In genomic region chr11:73154178-73154577, GRCh38 we compare ENCODE assay signal across 8 cellular contexts. TPM values are rescaled to one million over a fixed set of nuclear protein-coding genes. Genes with fewer than 3 reads are reported as not detected.
DNase-seq lines count a peak whose midpoint lies in the region; ATAC-seq, FAIRE-seq and TF ChIP-seq lines count a peak whose summit lies in the region.

No MANE protein-coding gene starts in this region.

- H3K79me2 ChIP-seq in Karpas-422 (ENCODE audit: low read length) = peaks cover 7% of the 10 kb centered on the region; the same call in 1 of the 2 replicates

- H3K27me3 ChIP-seq in Karpas-422 (ENCODE audit: low read length) = no peaks in the 10 kb centered on the region

- peak overlapping the region; percentile 99 for H3K27ac ChIP-seq in Karpas-422 (ENCODE audit: low read length)

- H3K36me3 Mint-ChIP-seq in activated naive CD8-positive, alpha-beta T cell treated with anti-CD3 and anti-CD28 coated beads for 36 hours = no peaks in the 10 kb centered on the region
- peaks cover 2 to 15% of the 10 kb centered on the region in 2 donors for H3K36me3 Mint-ChIP-seq in stimulated activated naive B cell treated with anti-CD40 and anti-IgM and Interleukin-4, amounts not matched to agents 10 μg/mL and 1 μg/mL and 100 μg/mL, for 72 hours

- peaks cover 95% of the 10 kb centered on the region for H3K4me1 ChIP-seq in Karpas-422 (ENCODE audit: low read length)

- no peaks in the 10 kb centered on the region for H3K9me2 ChIP-seq in Karpas-422 (replicated peaks; ENCODE audit: insufficient read depth, low read length)

- peak overlapping the region; percentile 81 for H3K9ac ChIP-seq in Karpas-422 (ENCODE audit: low read length)

- peak overlapping the region; percentile 41; the same call in 1 of the 2 replicates for H3K4me3 ChIP-seq in Karpas-422 (ENCODE audit: low read length)

- no peak for TF ChIP-seq CTCF in D721Med (IDR thresholded peaks at IDR 0.05; ENCODE audit: insufficient read depth, missing control alignments)

- H3K9me3 ChIP-seq in Karpas-422 (ENCODE audit: low read length) = no peaks in the 10 kb centered on the region

- no peak for FAIRE-seq in D721Med (lab: Jason Lieb, UNC)

- no peak overlapping the region for H2AFZ ChIP-seq in Karpas-422 (ENCODE audit: low read length)

- H3K4me2 ChIP-seq in Karpas-422 (ENCODE audit: low read depth, low read length, poor library complexity, severe bottlenecking) = peak overlapping the region; percentile 70

- H3K4me1 Mint-ChIP-seq in activated naive CD8-positive, alpha-beta T cell treated with anti-CD3 and anti-CD28 coated beads for 36 hours = peaks cover 51% of the 10 kb centered on the region
- H3K4me1 Mint-ChIP-seq in stimulated activated naive B cell treated with anti-CD40 and anti-IgM and Interleukin-4, amounts not matched to agents 10 μg/mL and 1 μg/mL and 100 μg/mL, for 72 hours = peaks cover 78 to 98% of the 10 kb centered on the region in 2 donors

- ATAC-seq in GM18499 (IDR thresholded peaks at IDR 0.05; ENCODE audit: insufficient read depth, unreplicated experiment) (peak; percentile 36), GM21528 (IDR thresholded peaks at IDR 0.05; ENCODE audit: low FRiP score, unreplicated experiment) (peak; percentile 43)
- peak; percentile 33 to 38 for ATAC-seq in stimulated activated naive B cell treated with anti-CD40 and anti-IgM and Interleukin-4, amounts not matched to agents 10 μg/mL and 1 μg/mL and 100 μg/mL, for 72 hours (replicated peaks)

- no peaks in the 10 kb centered on the region for H4K20me1 ChIP-seq in Karpas-422 (ENCODE audit: insufficient read depth, low read depth, low read length)

- no peaks in the 10 kb centered on the region for H3K9me3 Mint-ChIP-seq in activated naive CD8-positive, alpha-beta T cell treated with anti-CD3 and anti-CD28 coated beads for 36 hours
- no peaks in the 10 kb centered on the region for H3K9me3 Mint-ChIP-seq in stimulated activated naive B cell treated with anti-CD40 and anti-IgM and Interleukin-4, amounts not matched to agents 10 μg/mL and 1 μg/mL and 100 μg/mL, for 72 hours

- H3K27me3 Mint-ChIP-seq in activated naive CD8-positive, alpha-beta T cell treated with anti-CD3 and anti-CD28 coated beads for 36 hours = no peaks in the 10 kb centered on the region
- no peaks in the 10 kb centered on the region for H3K27me3 Mint-ChIP-seq in stimulated activated naive B cell treated with anti-CD40 and anti-IgM and Interleukin-4, amounts not matched to agents 10 μg/mL and 1 μg/mL and 100 μg/mL, for 72 hours

- peak; percentile 91 for DNase-seq in Karpas-422
- peak; percentile 46 for DNase-seq in activated naive CD8-positive, alpha-beta T cell treated with anti-CD3 and anti-CD28 coated beads for 36 hours
- peak; percentile 53 for DNase-seq in stimulated activated naive B cell treated with anti-CD40 and anti-IgM and Interleukin-4, amounts not matched to agents 10 μg/mL and 1 μg/mL and 100 μg/mL, for 72 hours
- no peak for DNase-seq in NCI-H2227 (lab: John Stamatoyannopoulos, UW; ENCODE audit: unreplicated experiment)
- DNase-seq in NCI-H2196 (lab: John Stamatoyannopoulos, UW; ENCODE audit: unreplicated experiment) = no peak
- no peak for DNase-seq in D721Med (ENCODE audit: insufficient read length, low spot score)

- H3K27ac Mint-ChIP-seq in activated naive CD8-positive, alpha-beta T cell treated with anti-CD3 and anti-CD28 coated beads for 36 hours = peak overlapping the region; percentile 87
- H3K27ac Mint-ChIP-seq in stimulated activated naive B cell treated with anti-CD40 and anti-IgM and Interleukin-4, amounts not matched to agents 10 μg/mL and 1 μg/mL and 100 μg/mL, for 72 hours = peak overlapping the region; percentile 75

- no peak overlapping the region for H3K4me3 Mint-ChIP-seq in activated naive CD8-positive, alpha-beta T cell treated with anti-CD3 and anti-CD28 coated beads for 36 hours
- H3K4me3 Mint-ChIP-seq in stimulated activated naive B cell treated with anti-CD40 and anti-IgM and Interleukin-4, amounts not matched to agents 10 μg/mL and 1 μg/mL and 100 μg/mL, for 72 hours = peak overlapping the region in 1 of 2 donors; percentile 60

- H3K36me3 ChIP-seq in Karpas-422 (ENCODE audit: insufficient read depth, low read length) = no peaks in the 10 kb centered on the region; the same call in 1 of the 2 replicates

RNA-seq across cellular contexts. Expression of gene FCHSD2, which starts 12.1 kb away (rescaled TPM):
- 41.1 and 48.2 TPM in 2 replicates for total RNA-seq in Karpas-422 (2014; rRNA removed; shearing (Covaris generic); ENCODE audit: low replicate concordance)
- 10 to 100 TPM; 19.9 to 22.6 TPM for total RNA-seq in activated naive CD8-positive, alpha-beta T cell treated with anti-CD3 and anti-CD28 coated beads for 36 hours

Comparison
In these comparisons a context has a peak if more than half of its experiments do, and no peak if none do; other contexts are left out.
1. DNase-seq: peak in Karpas-422 (single experiment), activated naive CD8-positive, alpha-beta T cell treated with anti-CD3 and anti-CD28 coated beads for 36 hours (single experiment) and stimulated activated naive B cell treated with anti-CD40 and anti-IgM and Interleukin-4, amounts not matched to agents 10 μg/mL and 1 μg/mL and 100 μg/mL, for 72 hours (single experiment); none in NCI-H2227 (single experiment), NCI-H2196 (single experiment) and D721Med (single experiment).
2. Peak in every context shown above with its lines, with median percentiles within 50 percentile points of each other: ATAC-seq.